In the genomic region with DNA sequence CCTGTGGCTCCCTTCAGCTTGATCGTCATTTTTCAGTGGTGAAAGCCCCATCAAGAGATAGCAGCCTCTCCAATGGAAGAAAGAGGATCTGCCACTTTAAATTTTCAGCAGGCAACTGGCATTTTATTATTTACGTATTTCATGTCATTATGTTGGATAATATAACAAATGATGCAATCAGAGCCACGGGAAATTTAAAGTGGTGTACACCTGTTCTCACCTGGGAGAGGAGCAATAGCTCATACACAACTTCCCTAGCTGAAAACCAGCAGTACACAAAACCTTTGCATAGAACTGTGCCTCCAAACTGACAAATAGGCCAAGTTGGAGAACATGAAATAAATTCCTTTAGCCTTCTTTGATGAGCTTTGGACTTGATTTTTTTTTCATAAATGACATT, we compare ENCODE assay signal across 19 cellular contexts.
DNase-seq lines count a peak whose midpoint lies in the region; ATAC-seq, FAIRE-seq and TF ChIP-seq lines count a peak whose summit lies in the region.
"Had no signal": no experiment of that assay in that cellular context is flagged by ENCODE, and none has a peak within 500 bp of the region (broad histone marks: within the 10 kb centered on the region; RNA-seq: fewer than 3 reads in every experiment).

No MANE protein-coding gene starts in this region.

- H3K9me3 ChIP-seq in HepG2 (ENCODE audit: low read length): no peaks in the 10 kb centered on the region
- no peaks in the 10 kb centered on the region for H3K9me3 ChIP-seq in right lobe of liver
- 0 out of 2 replicates have a peak, but pooled peaks cover 5% of the 10 kb centered on the region for H3K9me3 ChIP-seq in OCI-LY7 (ENCODE audit: low read length)
- H3K9me3 ChIP-seq: HAP-1, SJCRH30 had no signal

- no TSS peak for BruUV-seq in HepG2 (replicated peaks; lab: Mats Ljungman, UMichigan)
- no TSS peak for BruUV-seq in OCI-LY7 (replicated peaks; lab: Mats Ljungman, UMichigan)

- H3K27ac ChIP-seq in HepG2 (ENCODE audit: extremely low read length, insufficient read depth, low read length) (no peak overlapping the region), right lobe of liver (no peak overlapping the region), OCI-LY7 (ENCODE audit: low read depth, low read length, poor library complexity, severe bottlenecking) (no peak overlapping the region)
- H3K27ac ChIP-seq: GM23248, HL-60, SJCRH30 had no signal

- no peak for TF ChIP-seq RAD21 in HepG2 (CRISPR knock-in tag; IDR thresholded peaks at IDR 0.05)

- intact Hi-C loops in HepG2 (cut with micrococcal nuclease; ENCODE audit: unreplicated experiment) (no loop called here), right lobe of liver (cut with DNase I) (no loop called here), OCI-LY7 (cut with micrococcal nuclease; ENCODE audit: unreplicated experiment) (no loop called here)

- WGBS in HepG2 (ENCODE audit: low lambda C conversion rate): 0% methylated on average over 3 of the region's 3 CpGs
- 11% methylated on average over 3 of the region's 3 CpGs for WGBS in right lobe of liver (ENCODE audit: insufficient coverage, low coverage, low lambda C conversion rate, missing lambda C conversion rate)

- no peak for TF ChIP-seq POLR2A in HepG2 (IDR thresholded peaks at IDR 0.05; ENCODE audit: insufficient read depth in 1 of 2, low read depth in 2 of 2, low read length in 2 of 2)
- TF ChIP-seq POLR2A in right lobe of liver (IDR thresholded peaks at IDR 0.05): no peak

- H3K79me2 ChIP-seq in HepG2 (ENCODE audit: insufficient read depth, low read length): no peaks in the 10 kb centered on the region
- no peaks in the 10 kb centered on the region for H3K79me2 ChIP-seq in OCI-LY7 (ENCODE audit: insufficient read depth, low read depth, low read length)

- no peaks in the 10 kb centered on the region for H3K9me2 ChIP-seq in OCI-LY7 (ENCODE audit: insufficient read depth, low read length)

- no peak overlapping the region for H2AFZ ChIP-seq in HepG2 (ENCODE audit: low read length)
- H2AFZ ChIP-seq in OCI-LY7 (ENCODE audit: low read length): peak overlapping the region; percentile 37; the same call in 1 of the 2 replicates
- H2AFZ ChIP-seq: GM23248 had no signal

- H3K36me3 ChIP-seq in HepG2 (replicated peaks in 1 of 2; ENCODE audit: control insufficient read depth in 1 of 2, insufficient read depth in 2 of 2, low read length in 2 of 2) (no peaks in the 10 kb centered on the region), right lobe of liver (no peaks in the 10 kb centered on the region), OCI-LY7 (ENCODE audit: insufficient read depth, low read length) (no peaks in the 10 kb centered on the region)
- H3K36me3 ChIP-seq: HAP-1, SJCRH30 had no signal

- TF ChIP-seq EP300 in HepG2 (IDR thresholded peaks at IDR 0.05; ENCODE audit: low read depth in 2 of 2, low read length in 2 of 2) (no peak), HepG2 (CRISPR knock-in tag; IDR thresholded peaks at IDR 0.05; ENCODE audit: borderline replicate concordance) (no peak)

- H3K9ac ChIP-seq in HepG2 (ENCODE audit: insufficient read depth, low read depth, low read length): no peak overlapping the region
- H3K9ac ChIP-seq: GM23248 had no signal

- DNase-seq in DMS53 (lab: John Stamatoyannopoulos, UW) (peak; percentile 6), DMS53 treated with DMSO at 0.1 percent for 48 hours (lab: John Stamatoyannopoulos, UW; ENCODE audit: unreplicated experiment) (no peak), HepG2 (ENCODE audit: low spot score) (no peak), right lobe of liver (no peak), OCI-LY7 (ENCODE audit: low spot score) (no peak), occipital lobe (lab: John Stamatoyannopoulos, UW) (no peak)
- DNase-seq in stimulated activated CD4-positive, alpha-beta T cell treated with anti-CD3 and anti-CD28 coated beads, Interleukin-1b, Interleukin-23, amount 100 ng/mL, for 48 hours: no peak
- DNase-seq: 8988T, GDM1, GM23248, MM.1S, NCI-H1092 treated with DMSO at 0.1 percent for 48 hours, NCI-H2171 treated with DMSO at 0.1 percent for 48 hours, NCI-H446, SJCRH30 had no signal

- CTCF ChIA-PET in HepG2 (lab: Yijun Ruan, JAX; ENCODE audit: low intra/inter-chr PET ratio, low total read pairs) (no interaction called here), OCI-LY7 (lab: Charles Lee; ENCODE audit: unreplicated experiment) (no interaction called here)

- no peak for FAIRE-seq in HepG2 (lab: Jason Lieb, UNC)

- no peak for ATAC-seq in HepG2
- no peak for ATAC-seq in right lobe of liver
- no peak for ATAC-seq in GM18511 (IDR thresholded peaks at IDR 0.05; ENCODE audit: unreplicated experiment)
- ATAC-seq: Panc1 had no signal

- TF ChIP-seq CTCF in HepG2 (CRISPR knock-in tag; IDR thresholded peaks at IDR 0.05): no peak
- no peak for TF ChIP-seq CTCF in right lobe of liver (IDR thresholded peaks at IDR 0.05)
- TF ChIP-seq CTCF in OCI-LY7 (conservative IDR thresholded peaks at IDR 0.05; ENCODE audit: low read length): no peak

- POLR2A ChIA-PET in HepG2 (lab: Yijun Ruan, JAX) (no interaction called here), OCI-LY7 (lab: Charles Lee) (interaction anchor here (1.5 kb wide), 1 partner anchor 23 kb away, joined by 4 read pairs; no protein-coding TSS in a partner anchor)

- H4K20me1 ChIP-seq in HepG2 (ENCODE audit: insufficient read depth, low read length) (no peaks in the 10 kb centered on the region), OCI-LY7 (ENCODE audit: insufficient read depth, low read length) (no peaks in the 10 kb centered on the region)

- H3K4me3 ChIP-seq in HepG2 (replicated peaks in 1 of 3; ENCODE audit: insufficient read depth in 1 of 3, low read depth in 2 of 3, low read length in 3 of 3): no peak overlapping the region
- no peak overlapping the region for H3K4me3 ChIP-seq in right lobe of liver
- H3K4me3 ChIP-seq in OCI-LY7 (ENCODE audit: low read depth, low read length, poor library complexity, severe bottlenecking): no peak overlapping the region
- H3K4me3 ChIP-seq: GM23248, HAP-1, SJCRH30 had no signal

- H3K4me1 ChIP-seq in HepG2 (ENCODE audit: insufficient read depth, low read length) (no peaks in the 10 kb centered on the region), right lobe of liver (no peaks in the 10 kb centered on the region), OCI-LY7 (ENCODE audit: insufficient read depth, low read length, poor library complexity, severe bottlenecking) (peaks cover 10% of the 10 kb centered on the region)

- H3K27me3 ChIP-seq in HepG2 (ENCODE audit: control insufficient read depth in 1 of 2, insufficient read depth in 2 of 2, low read length in 2 of 2) (no peaks in the 10 kb centered on the region), right lobe of liver (no peaks in the 10 kb centered on the region)
- H3K27me3 ChIP-seq: SJCRH30 had no signal

- in situ Hi-C loops in HepG2 (cut with HindIII; ENCODE audit: extremely low pct_ligation_motif_present, low pct_unique_long_range_greater_than_20kb): no loop called here

- no peak overlapping the region for H3K4me2 ChIP-seq in HepG2 (ENCODE audit: low read depth, low read length)
- no peak overlapping the region for H3K4me2 ChIP-seq in OCI-LY7 (ENCODE audit: low read length)

TF ChIP-seq in HepG2, 621 proteins besides CTCF, POLR2A, EP300 and RAD21:
- no peak for TF ChIP-seq ASH2L (IDR thresholded peaks at IDR 0.05; ENCODE audit: insufficient read length, low read depth, low read length)
- TF ChIP-seq SKI (IDR thresholded peaks at IDR 0.05; ENCODE audit: partially characterized antibody): no peak
- TF ChIP-seq HNRNPLL (IDR thresholded peaks at IDR 0.05; ENCODE audit: low read depth, low read length, poor library complexity, severe bottlenecking): no peak
- no peak for TF ChIP-seq ZNF773 (CRISPR knock-in tag; IDR thresholded peaks at IDR 0.05; ENCODE audit: borderline replicate concordance)
- TF ChIP-seq MEIS2 (CRISPR knock-in tag; IDR thresholded peaks at IDR 0.05): no peak
- peak; percentile 36; the same call in 1 of the 2 replicates for TF ChIP-seq ATF7 (IDR thresholded peaks at IDR 0.05)
- no peak for TF ChIP-seq ATF7 (CRISPR knock-in tag; IDR thresholded peaks at IDR 0.05)
- no peak for TF ChIP-seq ZSCAN29 (CRISPR knock-in tag; conservative IDR thresholded peaks at IDR 0.05)
- no peak for TF ChIP-seq PHF5A (CRISPR knock-in tag; IDR thresholded peaks at IDR 0.05; ENCODE audit: low read depth, unreplicated experiment)
- no peak for TF ChIP-seq ZNF788 (CRISPR knock-in tag; IDR thresholded peaks at IDR 0.05; ENCODE audit: borderline replicate concordance)
